In the genomic region with DNA sequence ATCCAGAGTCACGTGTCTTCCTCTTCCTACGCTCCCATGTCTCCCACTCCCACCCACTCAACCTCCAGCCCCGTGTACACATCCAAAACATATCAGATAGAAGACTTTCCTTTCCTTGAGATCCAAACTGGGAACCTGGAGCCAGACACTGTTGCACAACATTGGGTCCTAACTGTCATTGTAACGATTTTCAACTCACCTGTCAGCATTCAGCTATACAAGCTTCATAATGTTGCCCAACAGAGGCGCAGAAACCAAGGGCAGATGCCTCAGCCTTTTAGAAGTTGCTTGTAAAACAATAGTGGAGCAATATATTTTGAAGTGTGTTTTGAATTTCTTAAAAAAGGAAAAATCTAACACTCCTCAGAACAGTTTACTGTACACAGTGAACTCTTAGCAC, we compare ENCODE assay signal across 29 cellular contexts.
"Had no signal": no experiment of that assay in that cellular context is flagged by ENCODE, and none has a peak within 500 bp of the region (broad histone marks: within the 10 kb centered on the region; RNA-seq: fewer than 3 reads in every experiment).

No MANE protein-coding gene starts in this region.

- H3K4me1 ChIP-seq: left lung, lower lobe of right lung, pancreas, prostate gland, sigmoid colon, spleen, suprapubic skin, tibial artery, upper lobe of right lung had no signal

- H3K4me3 ChIP-seq: left lung, lower lobe of right lung, pancreas, prostate gland, sigmoid colon, spleen, suprapubic skin, thoracic aorta, tibial artery, upper lobe of right lung had no signal

- H3K4me3 Mint-ChIP-seq: naive thymus-derived CD8-positive, alpha-beta T cell; nephron; neural crest cell; stimulated activated naive B cell treated with anti-CD40 and anti-IgM and Interleukin-4, amounts not matched to agents 10 μg/mL and 1 μg/mL and 100 μg/mL, for 72 hours had no signal

- DNase-seq: hippocampal formation; kidney glomerular epithelial cell; left cardiac atrium; left lung; lower lobe of right lung; mammary epithelial cell; mesenchymal stem cell; naive thymus-derived CD8-positive, alpha-beta T cell; nucleus accumbens; pancreas; posterior cingulate gyrus; retina; right cardiac atrium; sigmoid colon; small intestine; spleen; stimulated activated CD4-positive, alpha-beta T cell treated with anti-CD3 and anti-CD28 coated beads, Interleukin-4, amount 100 ng/mL, for 24 hours; stimulated activated naive B cell treated with anti-CD40 and anti-IgM and Interleukin-4, amounts not matched to agents 10 μg/mL and 1 μg/mL and 100 μg/mL, for 72 hours; stimulated activated naive CD8-positive, alpha-beta T cell treated with anti-CD3 and anti-CD28 coated beads, Interleukin-15, Interleukin-2, amounts not matched to agents 100 U/mL and 50 U/mL, for 24 hours; tibial artery; trophoblast cell; upper lobe of right lung had no signal

- H3K36me3 Mint-ChIP-seq: naive thymus-derived CD8-positive, alpha-beta T cell; stimulated activated naive B cell treated with anti-CD40 and anti-IgM and Interleukin-4, amounts not matched to agents 10 μg/mL and 1 μg/mL and 100 μg/mL, for 72 hours had no signal

- H3K27ac Mint-ChIP-seq: naive thymus-derived CD8-positive, alpha-beta T cell; nephron had no signal

- ATAC-seq: left cardiac atrium; left lung; lower lobe of right lung; naive thymus-derived CD8-positive, alpha-beta T cell; pancreas; right cardiac atrium; stimulated activated naive B cell treated with anti-CD40 and anti-IgM and Interleukin-4, amounts not matched to agents 10 μg/mL and 1 μg/mL and 100 μg/mL, for 72 hours; stimulated activated naive CD8-positive, alpha-beta T cell treated with anti-CD3 and anti-CD28 coated beads, Interleukin-15, Interleukin-2, amounts not matched to agents 100 U/mL and 50 U/mL, for 24 hours; upper lobe of right lung had no signal

- H3K9me3 Mint-ChIP-seq: naive thymus-derived CD8-positive, alpha-beta T cell; nephron; neural crest cell; stimulated activated naive B cell treated with anti-CD40 and anti-IgM and Interleukin-4, amounts not matched to agents 10 μg/mL and 1 μg/mL and 100 μg/mL, for 72 hours had no signal

- H3K36me3 ChIP-seq: left lung, lower lobe of right lung, pancreas, prostate gland, sigmoid colon, spleen, suprapubic skin, thoracic aorta, tibial artery, upper lobe of right lung had no signal

- FAIRE-seq: keratinocyte, pancreas, small intestine, urothelium cell line had no signal

- H3K27me3 ChIP-seq: left lung, pancreas, sigmoid colon, spleen, suprapubic skin, tibial artery, upper lobe of right lung had no signal

- H3K9me3 ChIP-seq: left lung, lower lobe of right lung, pancreas, prostate gland, sigmoid colon, spleen, suprapubic skin, thoracic aorta, tibial artery, upper lobe of right lung had no signal

- H3K27ac ChIP-seq: left lung, lower lobe of right lung, pancreas, prostate gland, sigmoid colon, spleen, suprapubic skin, thoracic aorta, tibial artery, upper lobe of right lung had no signal

- H3K4me1 Mint-ChIP-seq: nephron; neural crest cell; stimulated activated naive B cell treated with anti-CD40 and anti-IgM and Interleukin-4, amounts not matched to agents 10 μg/mL and 1 μg/mL and 100 μg/mL, for 72 hours had no signal
